35 cellular contexts compared by ENCODE assay signal in genomic region chr3:62133015-62133414, GRCh38.
"Had no signal": no experiment of that assay in that cellular context is flagged by ENCODE, and none has a peak within 500 bp of the region (broad histone marks: within the 10 kb centered on the region; RNA-seq: fewer than 3 reads in every experiment).

No MANE protein-coding gene starts in this region.

- H3K4me1 Mint-ChIP-seq: activated B cell treated with CpG ODN at 0.5 μM for 24 hours; activated CD8-positive, alpha-beta memory T cell treated with anti-CD3 and anti-CD28 coated beads, Interleukin-2, amount 10 ng/mL, durations not matched to agents 7 days and 5 days; activated naive CD4-positive, alpha-beta T cell treated with anti-CD3 and anti-CD28 coated beads, Interleukin-2, amount 50 U/mL, for 24 hours; activated naive CD8-positive, alpha-beta T cell treated with anti-CD3 and anti-CD28 coated beads for 36 hours; activated naive CD8-positive, alpha-beta T cell treated with anti-CD3 and anti-CD28 coated beads, Interleukin-2, amount 50 U/mL, for 24 hours; central memory CD8-positive, alpha-beta T cell; T-helper 17 cell had no signal

- H3K27ac Mint-ChIP-seq: activated B cell treated with CpG ODN at 0.5 μM for 24 hours; activated CD4-positive, alpha-beta memory T cell treated with anti-CD3 and anti-CD28 coated beads for 36 hours; activated CD8-positive, alpha-beta memory T cell treated with anti-CD3 and anti-CD28 coated beads, Interleukin-2, amount 10 ng/mL, durations not matched to agents 7 days and 5 days; activated CD8-positive, alpha-beta T cell treated with anti-CD3 and anti-CD28 coated beads, Interleukin-2, amount 10 ng/mL, durations not matched to agents 7 days and 5 days; activated naive CD4-positive, alpha-beta T cell treated with anti-CD3 and anti-CD28 coated beads for 36 hours; activated naive CD4-positive, alpha-beta T cell treated with anti-CD3 and anti-CD28 coated beads, Interleukin-2, amount 50 U/mL, for 24 hours; activated naive CD8-positive, alpha-beta T cell treated with anti-CD3 and anti-CD28 coated beads for 36 hours; activated naive CD8-positive, alpha-beta T cell treated with anti-CD3 and anti-CD28 coated beads, Interleukin-2, amount 50 U/mL, for 24 hours; activated T-helper 1 cell treated with anti-CD3 and anti-CD28 coated beads, Interleukin-12 subunit alpha, Interleukin-12 subunit beta, Interleukin-2, Interleukin-4 antibody, amounts not matched to agents 30 ng/mL and 10 ng/mL and 1 ng/mL, durations not matched to agents 14 hours and 24 hours and 36 hours; activated T-helper 2 cell treated with anti-CD3 and anti-CD28 coated beads, Interferon-gamma antibody, Interleukin-2, Interleukin-4, amounts not matched to agents 10 μg/mL and 5 μg/mL and 100 μg/mL, durations not matched to agents 14 hours and 24 hours and 36 hours; dendritic cell treated with granulocyte-macrophage colony-stimulating factor and Interleukin-4, amounts not matched to agents 40 ng/mL and 50 ng/mL, for 4 days; endodermal cell; T-helper 17 cell; T-helper 2 cell treated with Interferon-gamma antibody and Interleukin-4, amounts not matched to agents 5 μg/mL and 100 μg/mL, for 36 hours had no signal

- H3K27ac ChIP-seq: brain microvascular endothelial cell, dorsolateral prefrontal cortex, esophagus muscularis mucosa, foreskin keratinocyte, WERI-Rb-1 had no signal

- H3K36me3 ChIP-seq: brain microvascular endothelial cell, esophagus muscularis mucosa, gastroesophageal sphincter, heart right ventricle had no signal

- FAIRE-seq: bronchial epithelial cell had no signal

- H3K36me3 Mint-ChIP-seq: activated CD4-positive, alpha-beta memory T cell treated with anti-CD3 and anti-CD28 coated beads for 36 hours; activated CD8-positive, alpha-beta memory T cell treated with anti-CD3 and anti-CD28 coated beads, Interleukin-2, amount 10 ng/mL, durations not matched to agents 7 days and 5 days; activated naive CD4-positive, alpha-beta T cell treated with anti-CD3 and anti-CD28 coated beads, Interleukin-2, amount 50 U/mL, for 24 hours; activated naive CD8-positive, alpha-beta T cell treated with anti-CD3 and anti-CD28 coated beads for 36 hours had no signal

- H3K27me3 ChIP-seq: brain microvascular endothelial cell, dorsolateral prefrontal cortex, esophagus muscularis mucosa, foreskin keratinocyte, gastroesophageal sphincter, heart right ventricle had no signal

- H3K4me3 ChIP-seq: coronary artery, dorsolateral prefrontal cortex, esophagus muscularis mucosa, gastroesophageal sphincter, heart right ventricle had no signal

- H3K27me3 Mint-ChIP-seq: activated CD8-positive, alpha-beta memory T cell treated with anti-CD3 and anti-CD28 coated beads, Interleukin-2, amount 10 ng/mL, durations not matched to agents 7 days and 5 days; activated naive CD8-positive, alpha-beta T cell treated with anti-CD3 and anti-CD28 coated beads, Interleukin-2, amount 50 U/mL, for 24 hours; central memory CD8-positive, alpha-beta T cell; dendritic cell treated with granulocyte-macrophage colony-stimulating factor and Interleukin-4, amounts not matched to agents 40 ng/mL and 50 ng/mL, for 4 days had no signal

- ATAC-seq: activated CD4-positive, CD25-positive, alpha-beta regulatory T cell treated with anti-CD3 and anti-CD28 coated beads, Interleukin-2, amount 50 U/mL, for 24 hours; activated CD8-positive, alpha-beta memory T cell treated with anti-CD3 and anti-CD28 coated beads, Interleukin-2, amount 10 ng/mL, durations not matched to agents 7 days and 5 days; activated CD8-positive, alpha-beta T cell treated with anti-CD3 and anti-CD28 coated beads, Interleukin-2, amount 10 ng/mL, durations not matched to agents 7 days and 5 days; activated naive CD8-positive, alpha-beta T cell treated with anti-CD3 and anti-CD28 coated beads, Interleukin-2, amount 50 U/mL, for 24 hours; foreskin keratinocyte; gastroesophageal sphincter; T-helper 17 cell had no signal

- H3K9me3 ChIP-seq: esophagus muscularis mucosa, gastroesophageal sphincter, heart right ventricle had no signal

- H3K9me3 Mint-ChIP-seq: activated B cell treated with CpG ODN at 0.5 μM for 24 hours; activated CD4-positive, alpha-beta memory T cell treated with anti-CD3 and anti-CD28 coated beads for 36 hours; activated naive CD4-positive, alpha-beta T cell treated with anti-CD3 and anti-CD28 coated beads for 36 hours; activated naive CD4-positive, alpha-beta T cell treated with anti-CD3 and anti-CD28 coated beads, Interleukin-2, amount 50 U/mL, for 24 hours; activated naive CD8-positive, alpha-beta T cell treated with anti-CD3 and anti-CD28 coated beads for 36 hours; activated T-helper 1 cell treated with anti-CD3 and anti-CD28 coated beads, Interleukin-12 subunit alpha, Interleukin-12 subunit beta, Interleukin-2, Interleukin-4 antibody, amounts not matched to agents 30 ng/mL and 10 ng/mL and 1 ng/mL, durations not matched to agents 14 hours and 24 hours and 36 hours; activated T-helper 2 cell treated with anti-CD3 and anti-CD28 coated beads, Interferon-gamma antibody, Interleukin-2, Interleukin-4, amounts not matched to agents 10 μg/mL and 5 μg/mL and 100 μg/mL, durations not matched to agents 14 hours and 24 hours and 36 hours; dendritic cell treated with granulocyte-macrophage colony-stimulating factor and Interleukin-4, amounts not matched to agents 40 ng/mL and 50 ng/mL, for 4 days; endodermal cell; T-helper 2 cell treated with Interferon-gamma antibody and Interleukin-4, amounts not matched to agents 5 μg/mL and 100 μg/mL, for 36 hours had no signal

- H3K4me3 Mint-ChIP-seq: activated B cell treated with CpG ODN at 0.5 μM for 24 hours; activated CD4-positive, alpha-beta memory T cell treated with anti-CD3 and anti-CD28 coated beads for 36 hours; activated CD8-positive, alpha-beta memory T cell treated with anti-CD3 and anti-CD28 coated beads, Interleukin-2, amount 10 ng/mL, durations not matched to agents 7 days and 5 days; activated CD8-positive, alpha-beta T cell treated with anti-CD3 and anti-CD28 coated beads, Interleukin-2, amount 10 ng/mL, durations not matched to agents 7 days and 5 days; activated naive CD4-positive, alpha-beta T cell treated with anti-CD3 and anti-CD28 coated beads for 36 hours; activated naive CD4-positive, alpha-beta T cell treated with anti-CD3 and anti-CD28 coated beads, Interleukin-2, amount 50 U/mL, for 24 hours; activated naive CD8-positive, alpha-beta T cell treated with anti-CD3 and anti-CD28 coated beads for 36 hours; activated naive CD8-positive, alpha-beta T cell treated with anti-CD3 and anti-CD28 coated beads, Interleukin-2, amount 50 U/mL, for 24 hours; activated T-helper 1 cell treated with anti-CD3 and anti-CD28 coated beads, Interleukin-12 subunit alpha, Interleukin-12 subunit beta, Interleukin-2, Interleukin-4 antibody, amounts not matched to agents 30 ng/mL and 10 ng/mL and 1 ng/mL, durations not matched to agents 14 hours and 24 hours and 36 hours; central memory CD8-positive, alpha-beta T cell; dendritic cell treated with granulocyte-macrophage colony-stimulating factor and Interleukin-4, amounts not matched to agents 40 ng/mL and 50 ng/mL, for 4 days; endodermal cell; T-helper 17 cell; T-helper 2 cell treated with Interferon-gamma antibody and Interleukin-4, amounts not matched to agents 5 μg/mL and 100 μg/mL, for 36 hours had no signal

- DNase-seq: activated B cell treated with CpG ODN at 0.5 μM for 24 hours; activated CD4-positive, alpha-beta memory T cell treated with anti-CD3 and anti-CD28 coated beads for 36 hours; activated CD4-positive, alpha-beta T cell treated with anti-CD3 and anti-CD28 coated beads for 48 hours; activated CD4-positive, alpha-beta T cell treated with anti-CD3 and anti-CD28 coated beads, Interleukin-2, amount 50 U/mL, for 1 hour; activated CD8-positive, alpha-beta memory T cell treated with anti-CD3 and anti-CD28 coated beads, Interleukin-2, amount 10 ng/mL, durations not matched to agents 7 days and 5 days; activated CD8-positive, alpha-beta memory T cell treated with anti-CD3 and anti-CD28 coated beads, Interleukin-2, amount 50 U/mL, for 4 hours; activated CD8-positive, alpha-beta T cell treated with anti-CD3 and anti-CD28 coated beads, Interleukin-2, amount 10 ng/mL, durations not matched to agents 7 days and 5 days; activated effector memory CD4-positive, alpha-beta T cell treated with anti-CD3 and anti-CD28 coated beads, Interleukin-2, amount 50 U/mL, for 16 hours; activated naive CD4-positive, alpha-beta T cell treated with anti-CD3 and anti-CD28 coated beads for 36 hours; activated naive CD8-positive, alpha-beta T cell treated with anti-CD3 and anti-CD28 coated beads for 36 hours; activated naive CD8-positive, alpha-beta T cell treated with anti-CD3 and anti-CD28 coated beads, Interleukin-2, amount 50 U/mL, for 24 hours; activated T-cell treated with anti-CD3 and anti-CD28 coated beads, Interleukin-2, amount 50 U/mL, for 1 hour; activated T-cell treated with anti-CD3 and anti-CD28 coated beads, Interleukin-2, amount 50 U/mL, for 48 hours; brain microvascular endothelial cell; dorsolateral prefrontal cortex; effector memory CD4-positive, alpha-beta T cell; endodermal cell; erythroblast; foreskin keratinocyte; heart right ventricle; T-helper 1 cell; T-helper 17 cell; T1000; WERI-Rb-1 had no signal
